ENCODE assay signal across 9 cellular contexts in the genomic region with DNA sequence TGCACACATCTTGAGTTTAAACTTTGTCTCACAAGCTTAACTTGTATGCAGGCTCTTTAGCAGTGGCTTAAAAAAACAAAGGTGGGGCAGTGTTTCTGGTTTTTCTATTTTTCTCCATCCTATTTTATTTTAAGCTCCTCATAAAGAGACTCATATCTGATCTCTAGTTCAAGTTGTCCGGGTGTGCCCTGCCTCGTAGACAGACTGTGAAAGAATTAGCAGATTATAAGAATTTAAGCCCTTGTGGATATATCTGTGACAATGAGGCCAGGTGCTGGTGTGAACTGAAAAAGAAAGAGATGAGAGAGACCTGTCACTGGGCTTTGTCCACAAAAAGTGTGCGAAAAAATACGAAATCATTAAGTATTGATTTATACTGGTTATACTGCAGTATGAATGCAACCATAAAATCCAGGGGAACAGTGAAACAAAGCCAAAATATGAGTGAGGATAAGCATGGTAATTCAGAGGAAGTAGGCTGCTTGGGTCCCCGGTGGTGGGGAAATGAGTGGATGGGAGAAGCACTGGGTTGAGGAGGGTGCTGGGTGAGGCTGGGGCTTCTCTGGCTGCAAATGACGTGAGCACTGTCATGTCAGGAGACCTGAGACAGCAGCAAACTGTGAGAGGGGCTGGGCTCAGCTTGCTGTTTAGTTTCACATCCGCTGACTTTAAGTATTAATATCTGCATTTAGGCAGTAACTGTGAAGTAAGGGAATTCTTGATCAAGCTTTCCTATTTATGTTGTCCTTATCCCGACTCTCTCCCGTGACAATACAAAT.
DNase-seq lines count a peak whose midpoint lies in the region; ATAC-seq and FAIRE-seq lines count a peak whose summit lies in the region.
"Had no signal": no experiment of that assay in that cellular context is flagged by ENCODE, and none has a peak within 500 bp of the region (broad histone marks: within the 10 kb centered on the region; RNA-seq: fewer than 3 reads in every experiment).

No MANE protein-coding gene starts in this region.

- no peak overlapping the region for H3K4me3 Mint-ChIP-seq in T-helper 1 cell treated with Interleukin-12 subunit alpha and Interleukin-12 subunit beta and Interleukin-4 antibody, amounts not matched to agents 30 μg/mL and 1 μg/mL, for 36 hours
- peak overlapping the region; percentile 49 for H3K4me3 Mint-ChIP-seq in memory B cell

- FAIRE-seq in frontal cortex (lab: Jason Lieb, UNC) = no peak
- no peak for FAIRE-seq in HTR-8/SVneo (lab: Jason Lieb, UNC)

- peak overlapping the region; percentile 43 for H3K27ac Mint-ChIP-seq in T-helper 1 cell treated with Interleukin-12 subunit alpha and Interleukin-12 subunit beta and Interleukin-4 antibody, amounts not matched to agents 30 μg/mL and 1 μg/mL, for 36 hours
- H3K27ac Mint-ChIP-seq in memory B cell = peak overlapping the region; percentile 99

- H3K36me3 Mint-ChIP-seq in T-helper 1 cell treated with Interleukin-12 subunit alpha and Interleukin-12 subunit beta and Interleukin-4 antibody, amounts not matched to agents 30 μg/mL and 1 μg/mL, for 36 hours (ENCODE audit: low read depth) = no peaks in the 10 kb centered on the region
- H3K36me3 Mint-ChIP-seq in memory B cell = no peaks in the 10 kb centered on the region

- DNase-seq in activated CD4-positive, CD25-positive, alpha-beta regulatory T cell (lab: John Stamatoyannopoulos, UW) = no peak
- DNase-seq in memory B cell (ENCODE audit: low spot score in 2 of 2) = peak; percentile 61 to 77
- DNase-seq in frontal cortex (ENCODE audit: low spot score in 2 of 2) = no peak
- DNase-seq in effector CD4-positive, alpha-beta T cell = no peak
- DNase-seq in HTR-8/SVneo (ENCODE audit: insufficient read length, low spot score) = no peak

- peaks cover 14% of the 10 kb centered on the region for H3K4me1 Mint-ChIP-seq in T-helper 1 cell treated with Interleukin-12 subunit alpha and Interleukin-12 subunit beta and Interleukin-4 antibody, amounts not matched to agents 30 μg/mL and 1 μg/mL, for 36 hours (ENCODE audit: low read depth)
- H3K4me1 Mint-ChIP-seq in memory B cell = peaks cover 35% of the 10 kb centered on the region

- peak; percentile 41 to 66 for ATAC-seq in activated CD4-positive, CD25-positive, alpha-beta regulatory T cell treated with anti-CD3 and anti-CD28 coated beads, Interleukin-2, amount 50 U/mL, for 24 hours
- peak; percentile 86 for ATAC-seq in HG03097 (IDR thresholded peaks at IDR 0.05; ENCODE audit: low FRiP score, unreplicated experiment)
- peak; percentile 83 for ATAC-seq in memory B cell (ENCODE audit: low read depth)
- ATAC-seq: Panc1 had no signal

- H3K27me3 Mint-ChIP-seq in T-helper 1 cell treated with Interleukin-12 subunit alpha and Interleukin-12 subunit beta and Interleukin-4 antibody, amounts not matched to agents 30 μg/mL and 1 μg/mL, for 36 hours (ENCODE audit: low read depth) = no peaks in the 10 kb centered on the region
- no peaks in the 10 kb centered on the region for H3K27me3 Mint-ChIP-seq in memory B cell

- no peaks in the 10 kb centered on the region for H3K9me3 Mint-ChIP-seq in T-helper 1 cell treated with Interleukin-12 subunit alpha and Interleukin-12 subunit beta and Interleukin-4 antibody, amounts not matched to agents 30 μg/mL and 1 μg/mL, for 36 hours
- H3K9me3 Mint-ChIP-seq in memory B cell = no peaks in the 10 kb centered on the region

Comparison
In these comparisons a context has a peak if more than half of its experiments do, and no peak if none do; other contexts are left out.
1. DNase-seq: peak in memory B cell (2 of 2); none in activated CD4-positive, CD25-positive, alpha-beta regulatory T cell (0 of 4), frontal cortex (0 of 2), effector CD4-positive, alpha-beta T cell (single experiment) and HTR-8/SVneo (single experiment).
2. Peak in every context shown above with its lines, with median percentiles within 50 percentile points of each other: ATAC-seq.